Comparison of ENCODE assay signal across 15 cellular contexts in genomic region chr13:100543872-100544602, GRCh38. TPM values are rescaled to one million over a fixed set of nuclear protein-coding genes. Genes with fewer than 3 reads are reported as not detected.
DNase-seq lines count a peak whose midpoint lies in the region; ATAC-seq, FAIRE-seq and TF ChIP-seq lines count a peak whose summit lies in the region.
"Had no signal": no experiment of that assay in that cellular context is flagged by ENCODE, and none has a peak within 500 bp of the region (broad histone marks: within the 10 kb centered on the region; RNA-seq: fewer than 3 reads in every experiment).

No MANE protein-coding gene starts in this region.

- H3K27me3 ChIP-seq in astrocyte (ENCODE audit: insufficient read depth, low read length) (no peaks in the 10 kb centered on the region), right cardiac atrium (ENCODE audit: control insufficient read depth, insufficient read depth) (no peaks in the 10 kb centered on the region), pancreas (no peaks in the 10 kb centered on the region)

- 66% methylated on average over 26 of the region's 26 CpGs for WGBS in right cardiac atrium
- 50 to 54% methylated on average over 26 of the region's 26 CpGs for WGBS in pancreas, 2 donors

- no peaks in the 10 kb centered on the region for H3K9me3 Mint-ChIP-seq in astrocyte (ENCODE audit: unreplicated experiment)
- H3K9me3 Mint-ChIP-seq: dendritic cell treated with granulocyte-macrophage colony-stimulating factor and Interleukin-4, amounts not matched to agents 40 ng/mL and 50 ng/mL, for 4 days; naive thymus-derived CD4-positive, alpha-beta T cell; T-helper 1 cell treated with Interleukin-12 subunit alpha and Interleukin-12 subunit beta and Interleukin-4 antibody, amounts not matched to agents 30 μg/mL and 1 μg/mL, for 36 hours had no signal

- ATAC-seq in right cardiac atrium, result peak; percentile 53 to 83
- peak in 3 of 4 donors; percentile 8 to 30 (median 28) for ATAC-seq in pancreas
- ATAC-seq: naive thymus-derived CD4-positive, alpha-beta T cell had no signal

- no peaks in the 10 kb centered on the region for H3K9me3 ChIP-seq in astrocyte (ENCODE audit: insufficient read depth, low read depth, low read length)
- H3K9me3 ChIP-seq in right cardiac atrium (ENCODE audit: control insufficient read depth, low read length), result no peaks in the 10 kb centered on the region
- no peaks in the 10 kb centered on the region for H3K9me3 ChIP-seq in pancreas

- H3K4me2 ChIP-seq in astrocyte (ENCODE audit: low read length), result peak overlapping the region; percentile 48

- H3K4me1 Mint-ChIP-seq in astrocyte (ENCODE audit: low read depth, unreplicated experiment), result no peaks in the 10 kb centered on the region

- H3K27ac Mint-ChIP-seq in astrocyte (ENCODE audit: unreplicated experiment), result no peak overlapping the region
- H3K27ac Mint-ChIP-seq: dendritic cell treated with granulocyte-macrophage colony-stimulating factor and Interleukin-4, amounts not matched to agents 40 ng/mL and 50 ng/mL, for 4 days; immature natural killer cell; naive thymus-derived CD4-positive, alpha-beta T cell; T-helper 1 cell treated with Interleukin-12 subunit alpha and Interleukin-12 subunit beta and Interleukin-4 antibody, amounts not matched to agents 30 μg/mL and 1 μg/mL, for 36 hours had no signal

- no peaks in the 10 kb centered on the region for H3K36me3 ChIP-seq in astrocyte (ENCODE audit: insufficient read depth, low read length)
- H3K36me3 ChIP-seq in pancreas, result no peaks in the 10 kb centered on the region

- FAIRE-seq in astrocyte (lab: Jason Lieb, UNC), result no peak
- FAIRE-seq in pancreas (lab: Jason Lieb, UNC), result no peak
- FAIRE-seq in frontal cortex (lab: Jason Lieb, UNC), result no peak

- no peak overlapping the region for H2AFZ ChIP-seq in astrocyte (ENCODE audit: low read depth, low read length)

- H3K36me3 Mint-ChIP-seq in astrocyte (ENCODE audit: low read depth, unreplicated experiment), result no peaks in the 10 kb centered on the region

- no peaks in the 10 kb centered on the region for H3K79me2 ChIP-seq in astrocyte (ENCODE audit: insufficient read depth, low read length)

- no peak overlapping the region for H3K9ac ChIP-seq in astrocyte (ENCODE audit: low read length)

- TF ChIP-seq CTCF in astrocyte (IDR thresholded peaks at IDR 0.05; ENCODE audit: insufficient read depth, low read depth, low read length) (no peak), pancreas (IDR thresholded peaks at IDR 0.05) (no peak)

- H3K27ac ChIP-seq in astrocyte (ENCODE audit: low read depth, low read length) (no peak overlapping the region), right cardiac atrium (ENCODE audit: low read length) (no peak overlapping the region), pancreas (peak overlapping the region in 3 of 4 donors; percentile 38 to 64 (median 55))

- H3K27me3 Mint-ChIP-seq in astrocyte (ENCODE audit: low read depth, unreplicated experiment), result no peaks in the 10 kb centered on the region

- DNase-seq in ACHN (peak; percentile 8), astrocyte (ENCODE audit: low read depth) (no peak), right cardiac atrium (peak; percentile 33 to 64 (median 61)), pancreas (no peak), putamen (ENCODE audit: low spot score) (no peak), frontal cortex (ENCODE audit: low spot score in 2 of 2) (no peak), midbrain (lab: John Stamatoyannopoulos, UW) (no peak), NCI-H446 (lab: John Stamatoyannopoulos, UW) (no peak)
- DNase-seq: foreskin fibroblast; H7; immature natural killer cell; naive thymus-derived CD4-positive, alpha-beta T cell; NCI-H187 had no signal

- no peak overlapping the region for H3K4me3 Mint-ChIP-seq in astrocyte (ENCODE audit: unreplicated experiment)
- H3K4me3 Mint-ChIP-seq: dendritic cell treated with granulocyte-macrophage colony-stimulating factor and Interleukin-4, amounts not matched to agents 40 ng/mL and 50 ng/mL, for 4 days; naive thymus-derived CD4-positive, alpha-beta T cell; T-helper 1 cell treated with Interleukin-12 subunit alpha and Interleukin-12 subunit beta and Interleukin-4 antibody, amounts not matched to agents 30 μg/mL and 1 μg/mL, for 36 hours had no signal

- H4K20me1 ChIP-seq in astrocyte (ENCODE audit: insufficient read depth, low read length), result peaks cover 3% of the 10 kb centered on the region

- intact Hi-C loops in right cardiac atrium (cut with DNase I) (no loop called here), pancreas (cut with DNase I) (no loop called here)

- in situ Hi-C loops in ACHN (cut with HindIII; ENCODE audit: low pct_ligation_motif_present, low pct_unique_long_range_greater_than_20kb, low sequenced_read_pairs), result no loop called here

- no peak overlapping the region for H3K4me3 ChIP-seq in astrocyte (ENCODE audit: insufficient read depth, low read depth, low read length)
- no peak overlapping the region for H3K4me3 ChIP-seq in right cardiac atrium (ENCODE audit: low read length)
- no peak overlapping the region for H3K4me3 ChIP-seq in pancreas

- H3K4me1 ChIP-seq in astrocyte (ENCODE audit: insufficient read depth, low read length) (peaks cover 4% of the 10 kb centered on the region), right cardiac atrium (ENCODE audit: control insufficient read depth, insufficient read depth, low read length) (no peaks in the 10 kb centered on the region), pancreas (peaks cover 10 to 19% (median 17%) of the 10 kb centered on the region in 3 donors)

RNA-seq across cellular contexts. Expression of gene GGACT, which starts 44.6 kb away (rescaled TPM):
- total RNA-seq in astrocyte (7.7 and 7.9 TPM in 2 replicates), right cardiac atrium (1 to 10 TPM; 1.0 to 2.2 (median 1.8) TPM), pancreas (1 to 10 TPM; 5.1 to 7.0 (median 6.4) TPM), frontal cortex (0.82 TPM)
- polyA plus RNA-seq in right cardiac atrium (0.63 TPM), pancreas (1 to 10 TPM; 1.6 to 1.7 TPM)

Comparison
In these comparisons a context has a peak if more than half of its experiments do, and no peak if none do; other contexts are left out.
1. DNase-seq: peak in ACHN (single experiment) and right cardiac atrium (3 of 3); none in astrocyte (single experiment), pancreas (0 of 6), putamen (single experiment), frontal cortex (0 of 2), midbrain (single experiment) and NCI-H446 (0 of 2).
2. H3K27ac ChIP-seq: peak in pancreas (3 of 4); none in astrocyte (single experiment) and right cardiac atrium (single experiment).